Comparison of ENCODE assay signal across 9 cellular contexts in genomic region chr6:135946674-135947073, GRCh38.
"Had no signal": no experiment of that assay in that cellular context is flagged by ENCODE, and none has a peak within 500 bp of the region (broad histone marks: within the 10 kb centered on the region; RNA-seq: fewer than 3 reads in every experiment).

No MANE protein-coding gene starts in this region.

- H3K4me3 Mint-ChIP-seq: HFFc6 had no signal

- H2AFZ ChIP-seq: GM23248 had no signal

- DNase-seq: GM23248, GOT3, H7, HFFc6, IMR-90 had no signal

- H3K27ac ChIP-seq: GM23248 had no signal

- ATAC-seq: HCT116, K562 had no signal

- H3K36me3 ChIP-seq: HAP-1 had no signal

- H3K4me3 ChIP-seq: GM23248, HAP-1, K562 had no signal

- H3K9me3 Mint-ChIP-seq: HFFc6 had no signal

- H3K27ac Mint-ChIP-seq: HFFc6 had no signal

- H3K9me3 ChIP-seq: HAP-1 had no signal

- H3K4me1 ChIP-seq: HAP-1 had no signal

- FAIRE-seq: HTR-8/SVneo, K562 had no signal

- H3K9ac ChIP-seq: GM23248 had no signal
